In the genomic region with DNA sequence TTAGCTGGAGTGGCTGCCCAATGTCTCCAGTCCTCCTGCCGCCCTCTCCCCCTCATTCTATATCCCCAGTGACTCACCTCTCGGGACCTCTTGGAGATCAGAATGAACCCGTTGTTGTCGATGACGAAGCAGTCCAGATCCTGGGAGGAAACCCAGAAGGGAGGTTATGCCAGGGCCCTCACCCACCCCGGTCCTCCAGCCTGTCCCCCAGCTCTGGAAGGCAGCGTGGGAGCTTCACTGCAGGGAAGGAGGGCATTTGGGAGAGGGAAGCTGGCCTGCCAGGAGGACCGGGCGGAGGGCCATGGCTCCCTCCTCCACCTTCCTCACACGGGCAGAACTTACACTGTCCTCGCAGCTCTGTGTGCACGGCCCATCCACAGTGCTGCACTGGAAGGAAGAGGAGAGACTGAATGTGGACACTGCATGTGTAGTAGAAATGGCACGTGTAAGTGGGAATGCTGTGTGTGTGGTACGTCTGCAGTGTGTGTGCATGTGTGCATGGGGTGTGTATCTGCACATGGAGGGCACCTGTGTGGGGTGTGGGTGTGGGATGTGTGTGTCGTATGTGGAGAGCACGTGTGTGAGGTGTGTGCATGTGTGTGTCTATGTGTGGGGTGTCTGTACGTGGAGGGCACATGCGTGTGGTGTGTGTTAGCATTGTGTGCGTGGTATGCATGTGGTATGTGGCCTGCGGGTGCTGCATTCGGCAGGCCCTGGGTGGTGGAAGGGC, we compare ENCODE assay signal across 15 cellular contexts. TPM values are rescaled to one million over a fixed set of nuclear protein-coding genes. Genes with fewer than 3 reads are reported as not detected.
DNase-seq lines count a peak whose midpoint lies in the region; ATAC-seq and TF ChIP-seq lines count a peak whose summit lies in the region.
"Had no signal": no experiment of that assay in that cellular context is flagged by ENCODE, and none has a peak within 500 bp of the region (broad histone marks: within the 10 kb centered on the region; RNA-seq: fewer than 3 reads in every experiment).

No MANE protein-coding gene starts in this region.

- POLR2A ChIA-PET in SK-N-SH (lab: Yijun Ruan, JAX): no interaction called here
- POLR2A ChIA-PET in naive thymus-derived CD4-positive, alpha-beta T cell (lab: Charles Lee): no interaction called here

- DNase-seq in SK-N-SH: no peak
- DNase-seq in activated naive CD8-positive, alpha-beta T cell treated with anti-CD3 and anti-CD28 coated beads for 36 hours: no peak
- DNase-seq in naive thymus-derived CD4-positive, alpha-beta T cell: no peak
- no peak for DNase-seq in cerebellar nuclear complex (lab: John Stamatoyannopoulos, UW)
- DNase-seq: 8988T; H9; islet precursor cell; NCI-H1694 treated with DMSO at 0.1 percent for 48 hours; NK-92 treated with Interleukin-12 subunit alpha and Interleukin-12 subunit beta, amount 100 ng/mL, for 24 hours had no signal

- WGBS in SK-N-SH (ENCODE audit: low lambda C conversion rate): 80% methylated on average over 20 of the region's 21 CpGs

- H3K4me3 ChIP-seq in SK-N-SH (ENCODE audit: low read depth in 2 of 2, low read length in 1 of 2) (no peak overlapping the region), Loucy (ENCODE audit: low read length, poor library complexity, severe bottlenecking) (peak overlapping the region; percentile 74)
- H3K4me3 ChIP-seq in naive thymus-derived CD4-positive, alpha-beta T cell (ENCODE audit: low read length): no peak overlapping the region
- H3K4me3 ChIP-seq: tibial nerve had no signal

- TF ChIP-seq RAD21 in SK-N-SH (IDR thresholded peaks at IDR 0.05; ENCODE audit: low read length): no peak

- no peak overlapping the region for H2AFZ ChIP-seq in SK-N-SH (ENCODE audit: low read depth)
- no peak overlapping the region for H2AFZ ChIP-seq in Loucy (ENCODE audit: low read length)

- no peaks in the 10 kb centered on the region for H3K9me3 Mint-ChIP-seq in activated naive CD8-positive, alpha-beta T cell treated with anti-CD3 and anti-CD28 coated beads for 36 hours
- no peaks in the 10 kb centered on the region for H3K9me3 Mint-ChIP-seq in naive thymus-derived CD4-positive, alpha-beta T cell
- H3K9me3 Mint-ChIP-seq: H9 had no signal

- H4K20me1 ChIP-seq in SK-N-SH (ENCODE audit: insufficient read depth): no peaks in the 10 kb centered on the region
- no peaks in the 10 kb centered on the region for H4K20me1 ChIP-seq in Loucy (ENCODE audit: insufficient read depth, low read length, poor library complexity, severe bottlenecking)

- intact Hi-C loops in naive thymus-derived CD4-positive, alpha-beta T cell (cut with micrococcal nuclease): no loop called here

- peak overlapping the region; percentile 6 for H3K27ac Mint-ChIP-seq in activated naive CD8-positive, alpha-beta T cell treated with anti-CD3 and anti-CD28 coated beads for 36 hours
- H3K27ac Mint-ChIP-seq in naive thymus-derived CD4-positive, alpha-beta T cell: peak overlapping the region in 6 of 9 donors; percentile 38 to 78 (median 62)

- H3K27ac ChIP-seq in SK-N-SH (ENCODE audit: low read depth in 2 of 2, low read length in 1 of 2): no peak overlapping the region
- no peak overlapping the region for H3K27ac ChIP-seq in naive thymus-derived CD4-positive, alpha-beta T cell (ENCODE audit: low read depth, low read length)

- H3K9me2 ChIP-seq in SK-N-SH (no peaks in the 10 kb centered on the region), Loucy (replicated peaks; ENCODE audit: low read depth, low read length) (no peaks in the 10 kb centered on the region)

- peaks cover 10% of the 10 kb centered on the region; the same call in 1 of the 2 replicates for H3K27me3 ChIP-seq in SK-N-SH (ENCODE audit: insufficient read depth)
- H3K27me3 ChIP-seq in Loucy (ENCODE audit: insufficient read depth, low read length, poor library complexity, severe bottlenecking): no peaks in the 10 kb centered on the region
- no peaks in the 10 kb centered on the region for H3K27me3 ChIP-seq in naive thymus-derived CD4-positive, alpha-beta T cell (ENCODE audit: control insufficient read depth in 2 of 2, insufficient read depth in 2 of 2, low read length in 2 of 2)
- H3K27me3 ChIP-seq: tibial nerve had no signal

- H3K4me1 Mint-ChIP-seq in activated naive CD8-positive, alpha-beta T cell treated with anti-CD3 and anti-CD28 coated beads for 36 hours: no peaks in the 10 kb centered on the region
- peaks cover 0 to 12% (median 0%) of the 10 kb centered on the region in 7 donors for H3K4me1 Mint-ChIP-seq in naive thymus-derived CD4-positive, alpha-beta T cell

- H3K9ac ChIP-seq in SK-N-SH: no peak overlapping the region
- peak overlapping the region; percentile 86 for H3K9ac ChIP-seq in Loucy (ENCODE audit: low read depth, low read length, poor library complexity, severe bottlenecking)

- H3K79me2 ChIP-seq in SK-N-SH (ENCODE audit: insufficient read depth) (no peaks in the 10 kb centered on the region), Loucy (ENCODE audit: insufficient read depth, low read length) (peaks cover 16% of the 10 kb centered on the region; the same call in 1 of the 2 replicates)

- H3K9me3 ChIP-seq in SK-N-SH: no peaks in the 10 kb centered on the region
- no peaks in the 10 kb centered on the region for H3K9me3 ChIP-seq in Loucy (ENCODE audit: insufficient read depth, low read depth, low read length)
- no peaks in the 10 kb centered on the region for H3K9me3 ChIP-seq in naive thymus-derived CD4-positive, alpha-beta T cell (ENCODE audit: control insufficient read depth in 2 of 3, low read length in 3 of 3)
- H3K9me3 ChIP-seq: tibial nerve had no signal

- TF ChIP-seq CTCF in SK-N-SH (IDR thresholded peaks at IDR 0.05) (no peak), Loucy (conservative IDR thresholded peaks at IDR 0.05; ENCODE audit: low read length) (no peak)

- H3K4me3 Mint-ChIP-seq in activated naive CD8-positive, alpha-beta T cell treated with anti-CD3 and anti-CD28 coated beads for 36 hours: no peak overlapping the region
- peak overlapping the region in 6 of 10 donors; percentile 15 to 66 (median 48) for H3K4me3 Mint-ChIP-seq in naive thymus-derived CD4-positive, alpha-beta T cell
- H3K4me3 Mint-ChIP-seq: H9 had no signal

- H3K36me3 ChIP-seq in SK-N-SH (replicated peaks in 1 of 2; ENCODE audit: control insufficient read depth in 1 of 2, insufficient read depth in 2 of 2, low read length in 1 of 2) (no peaks in the 10 kb centered on the region), Loucy (ENCODE audit: insufficient read depth, low read length) (no peaks in the 10 kb centered on the region)
- no peaks in the 10 kb centered on the region for H3K36me3 ChIP-seq in naive thymus-derived CD4-positive, alpha-beta T cell (ENCODE audit: control insufficient read depth in 2 of 3, insufficient read depth in 3 of 3, low read length in 3 of 3)
- H3K36me3 ChIP-seq: tibial nerve had no signal

- CTCF ChIA-PET in SK-N-SH (lab: Yijun Ruan, JAX): interaction anchor here (1.0 to 1.7 kb wide), 2 partner anchors 9 to 130 kb away, joined by 3 to 6 read pairs; no protein-coding TSS in a partner anchor
- CTCF ChIA-PET in naive thymus-derived CD4-positive, alpha-beta T cell (lab: Charles Lee): interaction anchor here (2.2 kb wide), 1 partner anchor 130 kb away, joined by 7 read pairs; no protein-coding TSS in a partner anchor

- H3F3A ChIP-seq in SK-N-SH (replicated peaks; ENCODE audit: insufficient read depth): no peaks in the 10 kb centered on the region
- H3F3A ChIP-seq in Loucy (ENCODE audit: low read depth): no peaks in the 10 kb centered on the region

- ATAC-seq in SK-N-SH treated with all-trans-retinoic acid at 6 μM for 48 hours: peak; percentile 28; the same call in 1 of the 3 replicates
- ATAC-seq in naive thymus-derived CD4-positive, alpha-beta T cell: no peak
- no peak for ATAC-seq in GM18520 (IDR thresholded peaks at IDR 0.05; ENCODE audit: unreplicated experiment)
- ATAC-seq in GM19328 (IDR thresholded peaks at IDR 0.05; ENCODE audit: unreplicated experiment): no peak

- H3K4me1 ChIP-seq in SK-N-SH (ENCODE audit: control insufficient read depth in 1 of 2, insufficient read depth in 2 of 2, low read depth in 1 of 2, low read length in 1 of 2): peaks cover 0 to 4% of the 10 kb centered on the region in 2 experiments; a peak in 1 of 4 replicates
- H3K4me1 ChIP-seq in Loucy (ENCODE audit: insufficient read depth, low read length, poor library complexity, severe bottlenecking): peaks cover 44% of the 10 kb centered on the region
- H3K4me1 ChIP-seq in naive thymus-derived CD4-positive, alpha-beta T cell (ENCODE audit: control insufficient read depth in 2 of 2, insufficient read depth in 2 of 2, low read length in 2 of 2): no peaks in the 10 kb centered on the region

- no peak for TF ChIP-seq EP300 in SK-N-SH (IDR thresholded peaks at IDR 0.05; ENCODE audit: borderline replicate concordance in 1 of 2, low read depth in 1 of 2, low read length in 1 of 2)

- no peak overlapping the region for H3K4me2 ChIP-seq in SK-N-SH
- peak overlapping the region; percentile 64 for H3K4me2 ChIP-seq in Loucy (ENCODE audit: low read depth, low read length, poor library complexity, severe bottlenecking)

- H3K27me3 Mint-ChIP-seq in activated naive CD8-positive, alpha-beta T cell treated with anti-CD3 and anti-CD28 coated beads for 36 hours: peaks cover 3% of the 10 kb centered on the region
- peaks cover 0 to 3% (median 0%) of the 10 kb centered on the region in 5 donors for H3K27me3 Mint-ChIP-seq in naive thymus-derived CD4-positive, alpha-beta T cell

- no peaks in the 10 kb centered on the region for H3K36me3 Mint-ChIP-seq in activated naive CD8-positive, alpha-beta T cell treated with anti-CD3 and anti-CD28 coated beads for 36 hours
- H3K36me3 Mint-ChIP-seq in naive thymus-derived CD4-positive, alpha-beta T cell: no peaks in the 10 kb centered on the region

TF ChIP-seq in SK-N-SH treated with all-trans-retinoic acid at 6 μM for 48 hours, 23 proteins besides CTCF, POLR2A, EP300 and RAD21 (continues in another document):
- TF ChIP-seq TCF4 (CRISPR knock-in tag; IDR thresholded peaks at IDR 0.05; ENCODE audit: borderline replicate concordance) (no peak), TOX (CRISPR knock-in tag; IDR thresholded peaks at IDR 0.05; ENCODE audit: borderline replicate concordance) (no peak)

TF ChIP-seq in SK-N-SH, 30 proteins besides CTCF, POLR2A, EP300 and RAD21 (continues in another document):
- TF ChIP-seq TEAD4 (IDR thresholded peaks at IDR 0.05; ENCODE audit: borderline replicate concordance, insufficient read depth): no peak
- TF ChIP-seq, protein P1, sequence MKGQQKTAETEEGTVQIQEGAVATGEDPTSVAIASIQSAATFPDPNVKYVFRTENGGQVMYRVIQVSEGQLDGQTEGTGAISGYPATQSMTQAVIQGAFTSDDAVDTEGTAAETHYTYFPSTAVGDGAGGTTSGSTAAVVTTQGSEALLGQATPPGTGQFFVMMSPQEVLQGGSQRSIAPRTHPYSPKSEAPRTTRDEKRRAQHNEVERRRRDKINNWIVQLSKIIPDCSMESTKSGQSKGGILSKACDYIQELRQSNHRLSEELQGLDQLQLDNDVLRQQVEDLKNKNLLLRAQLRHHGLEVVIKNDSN (IDR thresholded peaks at IDR 0.05; ENCODE audit: borderline replicate concordance, low read depth): no peak

RNA-seq across cellular contexts. Expression of gene LRTM2, which starts 10.0 kb away (rescaled TPM):
- polyA plus RNA-seq in SK-N-SH (2012; rRNA removed): not detected in 2 replicates
- not detected in 2 replicates for polyA plus RNA-seq in SK-N-SH (2012; cell fraction: cytosol; rRNA removed)
- 0.07 TPM in 1 of 2 replicates, not detected in the other for polyA plus RNA-seq in SK-N-SH (2012; cell fraction: nucleus; rRNA removed)
- total RNA-seq in activated naive CD8-positive, alpha-beta T cell treated with anti-CD3 and anti-CD28 coated beads for 36 hours: not detected
- total RNA-seq in naive thymus-derived CD4-positive, alpha-beta T cell: under 1 TPM in 1 of 5 experiments, not detected in 4; 0.12 TPM
- polyA plus RNA-seq in naive thymus-derived CD4-positive, alpha-beta T cell: not detected
- total RNA-seq: fibroblast of lung, H9, tibial nerve had no signal
- polyA plus RNA-seq: fibroblast of lung had no signal
